18 cellular contexts compared by ENCODE assay signal in the genomic region with DNA sequence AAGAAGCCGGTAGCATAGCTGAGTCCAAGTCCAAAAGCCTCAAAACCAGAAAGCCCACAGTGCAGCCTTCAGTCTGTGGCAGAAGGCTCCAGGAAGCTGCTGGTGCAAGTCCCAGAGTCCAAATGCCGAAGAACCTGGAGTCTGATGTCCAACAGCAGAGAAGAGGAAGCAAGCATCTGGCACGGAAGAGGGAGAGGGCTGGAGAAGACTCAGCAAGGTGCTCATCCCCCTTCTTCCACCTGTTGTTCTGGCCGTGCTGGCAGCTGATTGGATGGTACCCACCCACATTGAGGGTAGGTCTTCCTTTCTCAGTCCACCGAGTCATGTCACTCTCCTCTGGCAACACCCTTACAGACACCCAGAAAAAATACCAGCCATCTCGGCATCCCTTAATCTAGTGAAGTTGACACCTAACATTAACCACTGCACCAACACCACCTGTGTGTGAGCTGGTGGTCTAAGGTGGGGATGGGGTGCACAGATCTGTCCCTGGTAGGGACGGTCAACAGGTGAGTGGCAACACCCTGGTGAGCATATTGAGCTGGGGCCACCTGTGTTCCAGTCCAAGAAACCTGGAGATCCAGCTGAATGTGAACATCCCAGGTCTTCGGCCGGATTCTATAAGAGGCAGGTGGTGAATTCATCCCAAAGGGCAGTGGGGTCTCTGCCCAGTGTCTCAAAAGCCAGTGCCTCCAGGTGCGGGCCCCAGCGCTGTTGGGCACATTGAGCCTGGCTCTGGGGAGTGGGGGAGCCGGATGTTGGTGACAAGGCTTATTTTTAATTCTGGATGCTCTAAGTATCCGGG.
"Had no signal": no experiment of that assay in that cellular context is flagged by ENCODE, and none has a peak within 500 bp of the region (broad histone marks: within the 10 kb centered on the region; RNA-seq: fewer than 3 reads in every experiment).

No MANE protein-coding gene starts in this region.

- H3K27ac Mint-ChIP-seq: activated CD4-positive, alpha-beta T cell treated with anti-CD3 and anti-CD28 coated beads, Interleukin-2, amount 10 ng/mL, durations not matched to agents 24 days and 14 days; activated T-cell treated with anti-CD3 and anti-CD28 coated beads, Interleukin-2, amount 50 U/mL, for 72 hours; natural killer cell; stimulated activated naive CD8-positive, alpha-beta T cell treated with anti-CD3 and anti-CD28 coated beads, Interleukin-15, Interleukin-2, amounts not matched to agents 100 ng/mL and 50 ng/mL, for 24 hours; T-helper 17 cell had no signal

- H3K27me3 Mint-ChIP-seq: activated CD4-positive, alpha-beta T cell treated with anti-CD3 and anti-CD28 coated beads, Interleukin-2, amount 10 ng/mL, durations not matched to agents 24 days and 14 days; stimulated activated naive CD8-positive, alpha-beta T cell treated with anti-CD3 and anti-CD28 coated beads, Interleukin-15, Interleukin-2, amounts not matched to agents 100 ng/mL and 50 ng/mL, for 24 hours; T-helper 17 cell had no signal

- H3K9me3 ChIP-seq: prostate gland, suprapubic skin had no signal

- H3K4me1 Mint-ChIP-seq: natural killer cell had no signal

- FAIRE-seq: astrocyte, endometrium had no signal

- H3K36me3 Mint-ChIP-seq: natural killer cell had no signal

- H3K27ac ChIP-seq: prostate gland, skin epidermis, suprapubic skin had no signal

- H3K9me3 Mint-ChIP-seq: activated CD4-positive, alpha-beta T cell treated with anti-CD3 and anti-CD28 coated beads, Interleukin-2, amount 10 ng/mL, durations not matched to agents 24 days and 14 days; activated T-cell treated with anti-CD3 and anti-CD28 coated beads, Interleukin-2, amount 50 U/mL, for 72 hours; natural killer cell; stimulated activated naive CD8-positive, alpha-beta T cell treated with anti-CD3 and anti-CD28 coated beads, Interleukin-15, Interleukin-2, amounts not matched to agents 100 ng/mL and 50 ng/mL, for 24 hours had no signal

- H3K4me1 ChIP-seq: prostate gland, suprapubic skin had no signal

- H3K4me3 Mint-ChIP-seq: activated CD4-positive, alpha-beta T cell treated with anti-CD3 and anti-CD28 coated beads, Interleukin-2, amount 10 ng/mL, durations not matched to agents 24 days and 14 days; activated T-cell treated with anti-CD3 and anti-CD28 coated beads, Interleukin-2, amount 50 U/mL, for 72 hours; natural killer cell; stimulated activated naive CD8-positive, alpha-beta T cell treated with anti-CD3 and anti-CD28 coated beads, Interleukin-15, Interleukin-2, amounts not matched to agents 100 ng/mL and 50 ng/mL, for 24 hours; T-helper 17 cell had no signal

- DNase-seq: activated CD4-positive, alpha-beta T cell treated with anti-CD3 and anti-CD28 coated beads, Interleukin-2, amount 10 ng/mL, durations not matched to agents 24 days and 14 days; activated CD8-positive, alpha-beta memory T cell treated with anti-CD3 and anti-CD28 coated beads, Interleukin-2, amount 50 U/mL, for 48 hours; activated gamma-delta T cell treated with Interleukin-2 at 50 U/mL for 16 hours; activated T-cell treated with anti-CD3 and anti-CD28 coated beads, Interleukin-2, amount 50 U/mL, for 72 hours; left ventricle myocardium superior; mesenchymal stem cell; natural killer cell; right cardiac atrium; stimulated activated CD4-positive, alpha-beta T cell treated with anti-CD3 and anti-CD28 coated beads, Interleukin-4, amount 100 ng/mL, for 4 hours; stimulated activated CD8-positive, alpha-beta memory T cell treated with anti-CD3 and anti-CD28 coated beads, Interleukin-4, amount 100 ng/mL, for 48 hours; T-helper 17 cell; trophoblast cell had no signal

- H3K27me3 ChIP-seq: suprapubic skin had no signal

- H3K4me3 ChIP-seq: prostate gland, skin epidermis, suprapubic skin had no signal

- ATAC-seq: activated T-cell treated with anti-CD3 and anti-CD28 coated beads, Interleukin-2, amount 50 U/mL, for 72 hours; left ventricle myocardium superior; natural killer cell; right cardiac atrium; T-helper 17 cell had no signal
